ENCODE assay signal across 8 cellular contexts in the genomic region with DNA sequence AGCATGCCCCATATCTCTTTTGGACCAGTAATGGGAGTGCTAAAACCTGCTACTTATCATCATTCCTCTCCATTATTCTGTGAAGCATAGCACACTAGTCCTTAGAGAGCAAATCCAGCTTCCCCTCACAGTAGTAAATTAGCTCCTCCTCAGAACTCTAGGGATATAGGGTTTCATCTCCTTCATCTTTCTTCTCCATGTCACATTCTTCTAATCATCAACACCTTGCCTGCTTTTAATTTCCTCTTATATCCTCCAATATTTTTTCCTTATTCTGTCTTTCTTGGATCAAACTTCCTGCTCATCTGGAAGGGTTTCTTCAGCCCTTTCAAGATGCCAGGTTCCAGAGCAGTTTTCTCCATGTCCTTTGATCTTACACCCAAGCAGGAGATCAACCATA.
"Had no signal": no experiment of that assay in that cellular context is flagged by ENCODE, and none has a peak within 500 bp of the region (broad histone marks: within the 10 kb centered on the region; RNA-seq: fewer than 3 reads in every experiment).

No MANE protein-coding gene starts in this region.

- H3K27me3 Mint-ChIP-seq: IgD-negative memory B cell had no signal

- ATAC-seq: HepG2, K562 had no signal

- H3K9ac ChIP-seq: KMS-11 had no signal

- H3K4me3 Mint-ChIP-seq: IgD-negative memory B cell had no signal

- H3K27ac ChIP-seq: HL-60, KMS-11 had no signal

- H3K4me3 ChIP-seq: K562 had no signal

- H3K4me2 ChIP-seq: KMS-11 had no signal

- DNase-seq: IMR-90, KBM-7, KG1 had no signal

- H3K27ac Mint-ChIP-seq: IgD-negative memory B cell had no signal
